ENCODE assay signal across 26 cellular contexts in genomic region chrX:94742772-94743171, GRCh38.
"Had no signal": no experiment of that assay in that cellular context is flagged by ENCODE, and none has a peak within 500 bp of the region (broad histone marks: within the 10 kb centered on the region; RNA-seq: fewer than 3 reads in every experiment).

No MANE protein-coding gene starts in this region.

- H3K27ac Mint-ChIP-seq: mesothelial cell of epicardium; naive B cell; nephron progenitor cell; neural progenitor cell; stimulated activated effector memory CD8-positive, alpha-beta T cell treated with anti-CD3 and anti-CD28 coated beads, Interleukin-12 subunit alpha, Interleukin-12 subunit beta, amount 100 ng/mL, for 72 hours; stimulated activated naive CD8-positive, alpha-beta T cell treated with anti-CD3 and anti-CD28 coated beads, Interleukin-15, Interleukin-2, amounts not matched to agents 100 ng/mL and 50 ng/mL, for 24 hours; type B pancreatic cell had no signal

- H3K27me3 Mint-ChIP-seq: naive B cell; stimulated activated naive CD8-positive, alpha-beta T cell treated with anti-CD3 and anti-CD28 coated beads, Interleukin-15, Interleukin-2, amounts not matched to agents 100 ng/mL and 50 ng/mL, for 24 hours; type B pancreatic cell had no signal

- H3K4me3 Mint-ChIP-seq: mesothelial cell of epicardium; naive B cell; nephron progenitor cell; neural progenitor cell; stimulated activated effector memory CD8-positive, alpha-beta T cell treated with anti-CD3 and anti-CD28 coated beads, Interleukin-12 subunit alpha, Interleukin-12 subunit beta, amount 100 ng/mL, for 72 hours; stimulated activated naive CD8-positive, alpha-beta T cell treated with anti-CD3 and anti-CD28 coated beads, Interleukin-15, Interleukin-2, amounts not matched to agents 100 ng/mL and 50 ng/mL, for 24 hours; type B pancreatic cell had no signal

- H3K27me3 ChIP-seq: neural progenitor cell, neutrophil, ovary, vagina had no signal

- H3K4me2 ChIP-seq: neural progenitor cell had no signal

- H3K27ac ChIP-seq: left ventricle myocardium inferior, neural progenitor cell, neutrophil, ovary, prostate gland, skin epidermis, tibial nerve, vagina had no signal

- H3K4me3 ChIP-seq: left ventricle myocardium inferior, lung, neural progenitor cell, ovary, prostate gland, skin epidermis, tibial nerve, vagina had no signal

- DNase-seq: hypothalamus; islet precursor cell; left ventricle myocardium inferior; mesendoderm; naive B cell; nephron progenitor cell; occipital lobe; ovary; posterior cingulate gyrus; retina; right cardiac atrium; stimulated activated CD4-positive, alpha-beta T cell treated with anti-CD3 and anti-CD28 coated beads, Interleukin-12 subunit alpha, Interleukin-12 subunit beta, amount 100 ng/mL, for 4 hours; stimulated activated CD4-positive, alpha-beta T cell treated with anti-CD3 and anti-CD28 coated beads, Interleukin-4, amount 100 ng/mL, for 24 hours; substantia nigra had no signal

- H3K9me3 ChIP-seq: left ventricle myocardium inferior, neutrophil, ovary, prostate gland, tibial nerve, vagina had no signal

- H3K9me3 Mint-ChIP-seq: nephron progenitor cell; neural progenitor cell; stimulated activated naive CD8-positive, alpha-beta T cell treated with anti-CD3 and anti-CD28 coated beads, Interleukin-15, Interleukin-2, amounts not matched to agents 100 ng/mL and 50 ng/mL, for 24 hours; type B pancreatic cell had no signal

- H3K4me1 ChIP-seq: left ventricle myocardium inferior, neural progenitor cell, prostate gland, tibial nerve, vagina had no signal

- H2AFZ ChIP-seq: neural progenitor cell had no signal

- H3K36me3 Mint-ChIP-seq: mesothelial cell of epicardium; naive B cell; neural progenitor cell; stimulated activated effector memory CD8-positive, alpha-beta T cell treated with anti-CD3 and anti-CD28 coated beads, Interleukin-12 subunit alpha, Interleukin-12 subunit beta, amount 100 ng/mL, for 72 hours; type B pancreatic cell had no signal

- H3K36me3 ChIP-seq: left ventricle myocardium inferior, neural progenitor cell, neutrophil, ovary, prostate gland, tibial nerve, vagina had no signal

- H3K4me1 Mint-ChIP-seq: mesothelial cell of epicardium; naive B cell; nephron progenitor cell; neural progenitor cell; stimulated activated effector memory CD8-positive, alpha-beta T cell treated with anti-CD3 and anti-CD28 coated beads, Interleukin-12 subunit alpha, Interleukin-12 subunit beta, amount 100 ng/mL, for 72 hours had no signal

- H3K9ac ChIP-seq: neural progenitor cell had no signal

- ATAC-seq: right cardiac atrium; sciatic nerve; stimulated activated effector memory CD8-positive, alpha-beta T cell treated with anti-CD3 and anti-CD28 coated beads, Interleukin-12 subunit alpha, Interleukin-12 subunit beta, amount 100 ng/mL, for 72 hours had no signal
